27 cellular contexts compared by ENCODE assay signal in the genomic region with DNA sequence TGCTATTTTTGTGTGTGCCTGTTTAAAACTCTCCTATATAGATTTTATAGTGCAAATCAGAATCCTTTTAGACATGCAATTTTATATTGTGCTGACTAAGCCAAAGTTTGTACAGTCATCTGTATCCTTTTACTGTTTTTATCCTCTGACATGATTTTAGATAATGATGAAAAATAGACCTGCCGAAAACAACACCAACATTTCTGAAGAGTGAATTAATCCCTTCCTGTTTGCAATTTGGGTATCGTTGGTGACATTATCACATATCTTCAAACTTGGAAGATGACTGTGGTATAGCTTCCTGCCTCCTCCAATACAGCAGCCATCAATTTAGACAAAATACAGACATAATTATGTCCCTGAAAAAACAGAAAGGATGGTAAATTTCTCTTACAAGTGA. TPM values are rescaled to one million over a fixed set of nuclear protein-coding genes. Genes with fewer than 3 reads are reported as not detected.
"Had no signal": no experiment of that assay in that cellular context is flagged by ENCODE, and none has a peak within 500 bp of the region (broad histone marks: within the 10 kb centered on the region; RNA-seq: fewer than 3 reads in every experiment).

No MANE protein-coding gene starts in this region.

- H3K27ac ChIP-seq: left lung, lower lobe of right lung, pancreas, prostate gland, sigmoid colon, spleen, tibial nerve, uterus had no signal

- H3K4me3 ChIP-seq: left lung, lower lobe of right lung, pancreas, prostate gland, sigmoid colon, spleen, tibial nerve, uterus had no signal

- DNase-seq: hypothalamus; immature natural killer cell; kidney; left colon; left lung; lower lobe of right lung; mammary epithelial cell; mesenchymal stem cell; natural killer cell; pancreas; retina; right cardiac atrium; sigmoid colon; small intestine; spleen; stimulated activated CD4-positive, alpha-beta T cell treated with anti-CD3 and anti-CD28 coated beads, Interleukin-4, amount 100 ng/mL, for 24 hours; stimulated activated naive CD4-positive, alpha-beta T cell treated with Interleukin-2 at 50 U/mL for 16 hours; stimulated activated naive CD8-positive, alpha-beta T cell treated with anti-CD3 and anti-CD28 coated beads, Interleukin-15, amount 100 ng/mL, for 72 hours; substantia nigra; uterus had no signal

- H3K9me3 ChIP-seq: left lung, lower lobe of right lung, pancreas, prostate gland, sigmoid colon, tibial nerve, uterus had no signal

- H3K27me3 ChIP-seq: left lung, sigmoid colon, spleen, tibial nerve, uterus had no signal

- H3K4me1 ChIP-seq: left lung, lower lobe of right lung, pancreas, prostate gland, sigmoid colon, spleen, tibial nerve, uterus had no signal

- H3K36me3 ChIP-seq: left lung, lower lobe of right lung, pancreas, prostate gland, sigmoid colon, spleen, tibial nerve, uterus had no signal

- ATAC-seq: left colon; left lung; lower lobe of right lung; natural killer cell; pancreas; right cardiac atrium; stimulated activated effector memory CD8-positive, alpha-beta T cell treated with anti-CD3 and anti-CD28 coated beads, Interleukin-12 subunit alpha, Interleukin-12 subunit beta, amount 100 ng/mL, for 72 hours; stimulated activated naive CD8-positive, alpha-beta T cell treated with anti-CD3 and anti-CD28 coated beads, Interleukin-15, amount 100 ng/mL, for 72 hours had no signal

RNA-seq across cellular contexts. Expression of a gene that starts 28.9 kb away (rescaled TPM):
- total RNA-seq: kidney, left colon, left lung, lower lobe of right lung, mammary epithelial cell, mucosa of gallbladder, natural killer cell, omental fat pad, pancreas, prostate gland, right cardiac atrium, sigmoid colon, spleen, tibial nerve, ureter, uterus had no signal
- polyA plus RNA-seq: immature natural killer cell, liver, mammary epithelial cell, pancreas, right cardiac atrium, sigmoid colon, small intestine, spleen had no signal

RNA-seq across cellular contexts. Expression of a gene that starts 50.3 kb away (rescaled TPM):
- total RNA-seq: natural killer cell had no signal
- polyA plus RNA-seq: immature natural killer cell had no signal
